Comparison of ENCODE assay signal across 25 cellular contexts in genomic region chr18:46886893-46887292, GRCh38. TPM values are rescaled to one million over a fixed set of nuclear protein-coding genes. Genes with fewer than 3 reads are reported as not detected.
DNase-seq lines count a peak whose midpoint lies in the region; ATAC-seq, FAIRE-seq and TF ChIP-seq lines count a peak whose summit lies in the region.
"Had no signal": no experiment of that assay in that cellular context is flagged by ENCODE, and none has a peak within 500 bp of the region (broad histone marks: within the 10 kb centered on the region; RNA-seq: fewer than 3 reads in every experiment).

No MANE protein-coding gene starts in this region.

- H3K4me3 ChIP-seq in mucosa of descending colon = no peak overlapping the region
- H3K4me3 ChIP-seq in kidney (ENCODE audit: low read length in 2 of 2) = no peak overlapping the region
- no peak overlapping the region for H3K4me3 ChIP-seq in body of pancreas
- H3K4me3 ChIP-seq: BLaER1, GM12878 had no signal

- H3K27me3 ChIP-seq in body of pancreas = no peaks in the 10 kb centered on the region
- H3K27me3 ChIP-seq: BE2C, BLaER1 had no signal

- 19 to 29% methylated on average over 2 of the region's 2 CpGs for WGBS in body of pancreas, 2 donors

- H3K36me3 ChIP-seq in mucosa of descending colon (ENCODE audit: low read depth) (no peaks in the 10 kb centered on the region), kidney (ENCODE audit: control insufficient read depth in 1 of 2, insufficient read depth in 2 of 2, low read length in 2 of 2) (peaks cover 14 to 19% of the 10 kb centered on the region in 2 donors), body of pancreas (replicated peaks in 1 of 2; ENCODE audit: insufficient read depth in 1 of 2, low read depth in 2 of 2) (no peaks in the 10 kb centered on the region)
- H3K36me3 ChIP-seq: BE2C had no signal

- H3K9ac ChIP-seq in kidney (ENCODE audit: low read length in 2 of 2) = no peak overlapping the region
- H3K9ac ChIP-seq: BLaER1 had no signal

- intact Hi-C loops in mucosa of descending colon (cut with DNase I, micrococcal nuclease) (no loop called here), kidney (cut with DNase I) (no loop called here), body of pancreas (cut with DNase I) (no loop called here)

- DNase-seq in D721Med (ENCODE audit: insufficient read length, low spot score) (no peak), mucosa of descending colon (no peak), kidney (no peak), body of pancreas (no peak)
- DNase-seq in activated CD8-positive, alpha-beta memory T cell treated with anti-CD3 and anti-CD28 coated beads, Interleukin-2, amount 50 U/mL, for 48 hours = no peak
- DNase-seq: 8988T; ACHN; BE2C; C1 segment of cervical spinal cord; Caco-2; Calu3; CD4-positive, alpha-beta T cell; CD8-positive, alpha-beta T cell; DMS 273 treated with DMSO at 0.1 percent for 48 hours; DMS153; DMS53; DMS79; DND-41; EL; GDM1 had no signal

- peak; percentile 60 for ATAC-seq in mucosa of descending colon
- ATAC-seq in body of pancreas = no peak
- ATAC-seq: CD8-positive, alpha-beta T cell; GM12878 had no signal

- TF ChIP-seq CTCF in D721Med (IDR thresholded peaks at IDR 0.05; ENCODE audit: insufficient read depth, missing control alignments) (no peak), VCaP (conservative IDR thresholded peaks at IDR 0.05) (no peak), mucosa of descending colon (IDR thresholded peaks at IDR 0.05) (no peak), kidney (IDR thresholded peaks at IDR 0.05; ENCODE audit: borderline replicate concordance, extremely low read depth, insufficient read depth) (no peak), body of pancreas (IDR thresholded peaks at IDR 0.05) (no peak)

- FAIRE-seq in D721Med (lab: Jason Lieb, UNC) (peak; percentile 35), kidney (lab: Jason Lieb, UNC) (no peak)
- FAIRE-seq: A204.1, GM12878, GM18507 had no signal

- no peak for TF ChIP-seq POLR2A in body of pancreas (IDR thresholded peaks at IDR 0.05)

- H3K4me1 ChIP-seq in mucosa of descending colon (ENCODE audit: low read depth) (peaks cover 18% of the 10 kb centered on the region), kidney (ENCODE audit: control insufficient read depth in 1 of 2, insufficient read depth in 1 of 2, low read depth in 1 of 2, low read length in 2 of 2) (no peaks in the 10 kb centered on the region), body of pancreas (no peaks in the 10 kb centered on the region)
- H3K4me1 ChIP-seq: BE2C, Caco-2 had no signal

- H3K27ac ChIP-seq in VCaP (peak overlapping the region; percentile 75), kidney (ENCODE audit: low read depth in 2 of 2, low read length in 2 of 2) (no peak overlapping the region), body of pancreas (no peak overlapping the region)
- H3K27ac ChIP-seq: BLaER1 had no signal

- peaks cover 19% of the 10 kb centered on the region for H3K9me3 ChIP-seq in mucosa of descending colon
- peaks cover 5 to 18% of the 10 kb centered on the region in 2 donors for H3K9me3 ChIP-seq in kidney (ENCODE audit: control insufficient read depth in 1 of 2, low read length in 2 of 2)
- peaks cover 0 to 9% (median 0%) of the 10 kb centered on the region in 3 donors for H3K9me3 ChIP-seq in body of pancreas
- H3K9me3 ChIP-seq: BE2C, Caco-2 had no signal

RNA-seq across cellular contexts. Expression of gene PIAS2, which starts 30.4 kb away (rescaled TPM):
- total RNA-seq in mucosa of descending colon (10 to 100 TPM; 31.2 to 56.7 (median 33.5) TPM), kidney (41.2 TPM), body of pancreas (10 to 100 TPM; 12.5 to 15.6 TPM)
- 9.9 TPM for polyA plus RNA-seq in kidney (ENCODE audit: insufficient read depth, low read depth, low replicate concordance)

RNA-seq across cellular contexts. Expression of gene KATNAL2, which starts 30.5 kb away (rescaled TPM):
- total RNA-seq in mucosa of descending colon (1 to 10 TPM; 3.1 to 7.0 (median 5.7) TPM), kidney (6.9 TPM), body of pancreas (10 to 100 TPM in 1 of 2 donors, 1 to 10 TPM in 1; 1.8 to 12.2 TPM)
- polyA plus RNA-seq in kidney (ENCODE audit: insufficient read depth, low read depth, low replicate concordance) = 13.4 TPM
- total RNA-seq: Caco-2 had no signal
